8 cellular contexts compared by ENCODE assay signal in the genomic region with DNA sequence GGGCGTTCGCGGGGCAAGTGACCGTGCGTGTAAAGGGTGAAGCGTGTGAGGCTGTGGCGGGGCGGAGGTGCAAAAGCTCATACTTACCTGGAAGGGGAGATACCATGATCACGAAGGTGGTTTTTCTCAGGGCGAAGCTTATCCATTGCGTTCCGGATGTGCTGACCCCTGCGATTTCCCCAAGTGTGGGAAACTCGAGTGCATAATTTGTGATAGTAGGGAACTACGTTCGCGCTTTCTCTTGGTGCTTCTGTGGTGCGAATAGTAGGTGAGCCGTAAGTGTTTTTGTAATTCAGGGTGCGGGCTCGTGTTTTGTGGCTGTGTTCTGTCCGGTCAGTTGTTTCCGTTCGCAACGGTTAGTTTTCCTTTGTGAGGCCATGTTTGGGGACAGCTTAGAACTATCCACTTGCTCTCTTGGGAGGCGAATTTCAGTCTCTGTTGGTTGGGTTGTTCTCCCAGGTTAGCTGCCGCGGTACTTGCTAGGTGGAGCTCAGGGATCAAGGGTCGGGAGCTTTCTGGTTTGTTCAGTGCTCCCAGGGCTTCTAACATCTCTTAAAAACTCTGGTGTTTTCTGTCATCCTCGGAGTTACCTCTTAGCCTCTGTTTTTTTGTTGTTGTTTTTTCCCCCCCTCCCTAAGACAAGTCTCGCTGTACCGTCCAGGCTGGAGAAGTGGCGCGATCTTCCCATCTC. TPM values are rescaled to one million over a fixed set of nuclear protein-coding genes. Genes with fewer than 3 reads are reported as not detected.
DNase-seq lines count a peak whose midpoint lies in the region; ATAC-seq and TF ChIP-seq lines count a peak whose summit lies in the region.
"Not testable (repeated sequence)": the region's sequence is repeated elsewhere in the genome, so short reads cannot be mapped to it uniquely, and the experiment has no call there.

No MANE protein-coding gene starts in this region.

- ATAC-seq in HG03025 (IDR thresholded peaks at IDR 0.05; ENCODE audit: low FRiP score, unreplicated experiment) = peak; percentile 78
- peak; percentile 90 to 93 for ATAC-seq in right cardiac atrium

- H3K36me3 ChIP-seq in ascending aorta, vagina: not testable (repeated sequence)

- H3K4me1 ChIP-seq in ascending aorta; right cardiac atrium (ENCODE audit: control insufficient read depth, insufficient read depth, low read length); vagina: not testable (repeated sequence)

- H3K27ac ChIP-seq in ascending aorta = peak overlapping the region; percentile 68 to 85
- peak overlapping the region; percentile 96 for H3K27ac ChIP-seq in right cardiac atrium (ENCODE audit: low read length)
- peak overlapping the region; percentile 82 for H3K27ac ChIP-seq in vagina

- H3K9me3 ChIP-seq in ascending aorta; right cardiac atrium (ENCODE audit: control insufficient read depth, low read length); vagina: not testable (repeated sequence)

- peak; percentile 95 for DNase-seq in NCI-H2081 treated with DMSO at 0.1 percent for 48 hours (lab: John Stamatoyannopoulos, UW)
- peak; percentile 79 for DNase-seq in T-helper 22 cell (ENCODE audit: low read depth)
- peak; percentile 59 to 91 for DNase-seq in ascending aorta (ENCODE audit: low spot score in 2 of 2)
- peak; percentile 69 to 79 (median 71) for DNase-seq in right cardiac atrium
- DNase-seq in retina = peak; percentile 84
- peak; percentile 93 to 97 for DNase-seq in vagina (ENCODE audit: extremely low spot score in 2 of 2)

- intact Hi-C loops in ascending aorta (cut with DNase I); right cardiac atrium (cut with DNase I); vagina (cut with DNase I): not testable (repeated sequence)

- WGBS in right cardiac atrium = under 1% methylated on average over 28 of the region's 34 CpGs

- peak; percentile 97 for TF ChIP-seq POLR2A in GM18526 (IDR thresholded peaks at IDR 0.05; ENCODE audit: extremely low read depth, insufficient read length)
- TF ChIP-seq POLR2A in vagina (IDR thresholded peaks at IDR 0.05) = peak in 1 of 2 donors; percentile 93

- H3K4me3 ChIP-seq in ascending aorta (peak overlapping the region; percentile 44 to 66), right cardiac atrium (ENCODE audit: low read length) (peak overlapping the region; percentile 75), vagina (peak overlapping the region; percentile 40 to 52)

- H3K27me3 ChIP-seq in ascending aorta; right cardiac atrium (ENCODE audit: control insufficient read depth, insufficient read depth); vagina: not testable (repeated sequence)

- TF ChIP-seq CTCF in ascending aorta (IDR thresholded peaks at IDR 0.05); vagina (IDR thresholded peaks at IDR 0.05): not testable (repeated sequence)

RNA-seq across cellular contexts. Expression of a gene that starts 39.2 kb away (rescaled TPM):
- not detected for total RNA-seq in ascending aorta
- not detected for total RNA-seq in right cardiac atrium
- polyA plus RNA-seq in right cardiac atrium = not detected
- not detected for total RNA-seq in vagina

Comparison
In these comparisons a context has a peak if more than half of its experiments do, and no peak if none do; other contexts are left out.
1. Peak in every context shown above with its lines: DNase-seq, ATAC-seq, H3K4me3 ChIP-seq and H3K27ac ChIP-seq.